In genomic region chr10:42921951-42922350, GRCh38 we compare ENCODE assay signal across 36 cellular contexts.
"Had no signal": no experiment of that assay in that cellular context is flagged by ENCODE, and none has a peak within 500 bp of the region (broad histone marks: within the 10 kb centered on the region; RNA-seq: fewer than 3 reads in every experiment).

No MANE protein-coding gene starts in this region.

- H3K36me3 Mint-ChIP-seq: activated CD4-positive, alpha-beta memory T cell treated with anti-CD3 and anti-CD28 coated beads for 36 hours; activated CD8-positive, alpha-beta memory T cell treated with anti-CD3 and anti-CD28 coated beads, Interleukin-2, amount 10 ng/mL, durations not matched to agents 7 days and 5 days; activated naive CD4-positive, alpha-beta T cell treated with anti-CD3 and anti-CD28 coated beads, Interleukin-2, amount 10 ng/mL, durations not matched to agents 7 days and 5 days; activated naive CD4-positive, alpha-beta T cell treated with anti-CD3 and anti-CD28 coated beads, Interleukin-2, amount 50 U/mL, for 24 hours; activated naive CD8-positive, alpha-beta T cell; brain; WTC11 had no signal

- ATAC-seq: activated CD4-positive, CD25-positive, alpha-beta regulatory T cell treated with anti-CD3 and anti-CD28 coated beads, Interleukin-2, amount 50 U/mL, for 24 hours; activated CD8-positive, alpha-beta memory T cell treated with anti-CD3 and anti-CD28 coated beads, Interleukin-2, amount 10 ng/mL, durations not matched to agents 7 days and 5 days; activated CD8-positive, alpha-beta T cell treated with anti-CD3 and anti-CD28 coated beads for 36 hours; activated naive CD8-positive, alpha-beta T cell treated with anti-CD3 and anti-CD28 coated beads, Interleukin-2, amount 50 U/mL, for 24 hours; WTC11 had no signal

- DNase-seq: activated CD4-positive, alpha-beta memory T cell treated with anti-CD3 and anti-CD28 coated beads for 36 hours; activated CD4-positive, alpha-beta T cell treated with anti-CD3 and anti-CD28 coated beads for 4 hours; activated CD4-positive, alpha-beta T cell treated with anti-CD3 and anti-CD28 coated beads, Interleukin-2, amount 10 ng/mL, durations not matched to agents 24 days and 14 days; activated CD4-positive, alpha-beta T cell treated with anti-CD3 and anti-CD28 coated beads, Interleukin-2, amount 50 U/mL, for 1 hour; activated CD4-positive, alpha-beta T cell treated with anti-CD3 and anti-CD28 coated beads, Interleukin-2, amount 50 U/mL, for 4 hours; activated CD4-positive, CD25-positive, alpha-beta regulatory T cell; activated CD8-positive, alpha-beta memory T cell treated with anti-CD3 and anti-CD28 coated beads for 24 hours; activated CD8-positive, alpha-beta memory T cell treated with anti-CD3 and anti-CD28 coated beads, Interleukin-2, amount 10 ng/mL, durations not matched to agents 7 days and 5 days; activated CD8-positive, alpha-beta memory T cell treated with anti-CD3 and anti-CD28 coated beads, Interleukin-2, amount 50 U/mL, for 48 hours; activated CD8-positive, alpha-beta T cell treated with anti-CD3 and anti-CD28 coated beads for 36 hours; activated effector memory CD4-positive, alpha-beta T cell treated with Interleukin-2 at 50 U/mL for 16 hours; activated gamma-delta T cell; activated naive CD4-positive, alpha-beta T cell treated with anti-CD3 and anti-CD28 coated beads, Interleukin-2, amount 10 ng/mL, durations not matched to agents 7 days and 5 days; activated naive CD4-positive, alpha-beta T cell treated with Interleukin-2 at 50 U/mL for 16 hours; activated naive CD8-positive, alpha-beta T cell treated with anti-CD3 and anti-CD28 coated beads, Interleukin-2, amount 10 ng/mL, durations not matched to agents 7 days and 5 days; activated naive CD8-positive, alpha-beta T cell treated with anti-CD3 and anti-CD28 coated beads, Interleukin-2, amount 50 U/mL, for 24 hours; activated T-cell treated with anti-CD3 and anti-CD28 coated beads, Interleukin-2, amount 50 U/mL, for 24 hours; activated T-cell treated with anti-CD3 and anti-CD28 coated beads, Interleukin-2, amount 50 U/mL, for 48 hours; amygdala; anterior cingulate cortex; caudate nucleus; cerebellar nuclear complex; T-helper 1 cell; T-helper 2 cell; T-helper 9 cell; WERI-Rb-1 had no signal

- H3K27me3 Mint-ChIP-seq: activated CD8-positive, alpha-beta T cell treated with anti-CD3 and anti-CD28 coated beads for 36 hours; activated naive CD4-positive, alpha-beta T cell treated with anti-CD3 and anti-CD28 coated beads, Interleukin-2, amount 50 U/mL, for 24 hours; activated naive CD8-positive, alpha-beta T cell had no signal

- H3K27ac Mint-ChIP-seq: activated CD4-positive, alpha-beta memory T cell treated with anti-CD3 and anti-CD28 coated beads for 36 hours; activated CD4-positive, alpha-beta T cell treated with anti-CD3 and anti-CD28 coated beads, Interleukin-2, amount 10 ng/mL, durations not matched to agents 24 days and 14 days; activated CD8-positive, alpha-beta memory T cell treated with anti-CD3 and anti-CD28 coated beads, Interleukin-2, amount 10 ng/mL, durations not matched to agents 7 days and 5 days; activated CD8-positive, alpha-beta T cell treated with anti-CD3 and anti-CD28 coated beads for 36 hours; activated naive CD4-positive, alpha-beta T cell treated with anti-CD3 and anti-CD28 coated beads, Interleukin-2, amount 10 ng/mL, durations not matched to agents 7 days and 5 days; activated naive CD4-positive, alpha-beta T cell treated with anti-CD3 and anti-CD28 coated beads, Interleukin-2, amount 50 U/mL, for 24 hours; activated naive CD8-positive, alpha-beta T cell; activated naive CD8-positive, alpha-beta T cell treated with anti-CD3 and anti-CD28 coated beads, Interleukin-2, amount 10 ng/mL, durations not matched to agents 7 days and 5 days; activated naive CD8-positive, alpha-beta T cell treated with anti-CD3 and anti-CD28 coated beads, Interleukin-2, amount 50 U/mL, for 24 hours; activated T-cell treated with anti-CD3 and anti-CD28 coated beads, Interleukin-2, amount 50 U/mL, for 24 hours; activated T-helper 2 cell treated with anti-CD3 and anti-CD28 coated beads, Interferon-gamma antibody, Interleukin-2, Interleukin-4, amounts not matched to agents 10 μg/mL and 5 μg/mL and 100 μg/mL, durations not matched to agents 14 hours and 24 hours and 36 hours; brain; T-helper 1 cell treated with Interleukin-12 subunit alpha and Interleukin-12 subunit beta and Interleukin-4 antibody, amounts not matched to agents 30 μg/mL and 1 μg/mL, for 36 hours; T-helper 2 cell treated with Interferon-gamma antibody and Interleukin-4, amounts not matched to agents 5 μg/mL and 100 μg/mL, for 36 hours; WTC11 had no signal

- H3K9me3 Mint-ChIP-seq: central memory CD8-positive, alpha-beta T cell had no signal

- H3K4me3 Mint-ChIP-seq: activated CD4-positive, alpha-beta memory T cell treated with anti-CD3 and anti-CD28 coated beads for 36 hours; activated CD4-positive, alpha-beta T cell treated with anti-CD3 and anti-CD28 coated beads, Interleukin-2, amount 10 ng/mL, durations not matched to agents 24 days and 14 days; activated CD8-positive, alpha-beta memory T cell treated with anti-CD3 and anti-CD28 coated beads, Interleukin-2, amount 10 ng/mL, durations not matched to agents 7 days and 5 days; activated CD8-positive, alpha-beta T cell treated with anti-CD3 and anti-CD28 coated beads for 36 hours; activated naive CD4-positive, alpha-beta T cell treated with anti-CD3 and anti-CD28 coated beads, Interleukin-2, amount 10 ng/mL, durations not matched to agents 7 days and 5 days; activated naive CD4-positive, alpha-beta T cell treated with anti-CD3 and anti-CD28 coated beads, Interleukin-2, amount 50 U/mL, for 24 hours; activated naive CD8-positive, alpha-beta T cell; activated naive CD8-positive, alpha-beta T cell treated with anti-CD3 and anti-CD28 coated beads, Interleukin-2, amount 10 ng/mL, durations not matched to agents 7 days and 5 days; activated naive CD8-positive, alpha-beta T cell treated with anti-CD3 and anti-CD28 coated beads, Interleukin-2, amount 50 U/mL, for 24 hours; activated T-cell treated with anti-CD3 and anti-CD28 coated beads, Interleukin-2, amount 50 U/mL, for 24 hours; brain; central memory CD8-positive, alpha-beta T cell; T-helper 1 cell treated with Interleukin-12 subunit alpha and Interleukin-12 subunit beta and Interleukin-4 antibody, amounts not matched to agents 30 μg/mL and 1 μg/mL, for 36 hours; T-helper 2 cell treated with Interferon-gamma antibody and Interleukin-4, amounts not matched to agents 5 μg/mL and 100 μg/mL, for 36 hours; WTC11 had no signal

- FAIRE-seq: bronchial epithelial cell had no signal

- H3K4me1 Mint-ChIP-seq: activated CD4-positive, alpha-beta T cell treated with anti-CD3 and anti-CD28 coated beads, Interleukin-2, amount 10 ng/mL, durations not matched to agents 24 days and 14 days; activated CD8-positive, alpha-beta memory T cell treated with anti-CD3 and anti-CD28 coated beads, Interleukin-2, amount 10 ng/mL, durations not matched to agents 7 days and 5 days; activated naive CD4-positive, alpha-beta T cell treated with anti-CD3 and anti-CD28 coated beads, Interleukin-2, amount 50 U/mL, for 24 hours; activated naive CD8-positive, alpha-beta T cell treated with anti-CD3 and anti-CD28 coated beads, Interleukin-2, amount 50 U/mL, for 24 hours; central memory CD8-positive, alpha-beta T cell had no signal
